In genomic region chr14:106107703-106108102, GRCh38 we compare ENCODE assay signal across 23 cellular contexts.
"Had no signal": no experiment of that assay in that cellular context is flagged by ENCODE, and none has a peak within 500 bp of the region (broad histone marks: within the 10 kb centered on the region; RNA-seq: fewer than 3 reads in every experiment).

No MANE protein-coding gene starts in this region.

- H3K27ac ChIP-seq: left ventricle myocardium inferior, neural progenitor cell, neutrophil, parathyroid adenoma, right atrium auricular region, right lobe of liver, stomach, testis, thyroid gland, transverse colon, upper lobe of left lung had no signal

- H3K4me1 ChIP-seq: left ventricle myocardium inferior, neural progenitor cell, parathyroid adenoma, right atrium auricular region, right lobe of liver, stomach, testis, thyroid gland, transverse colon, upper lobe of left lung had no signal

- H3K27me3 ChIP-seq: neural progenitor cell, right atrium auricular region, right lobe of liver, stomach, testis, thyroid gland, transverse colon, upper lobe of left lung had no signal

- H2AFZ ChIP-seq: neural progenitor cell, parathyroid adenoma had no signal

- H3K9ac ChIP-seq: neural progenitor cell, parathyroid adenoma had no signal

- ATAC-seq: natural killer cell; right lobe of liver; stimulated activated naive B cell treated with anti-CD40 and anti-IgM and Interleukin-4, amounts not matched to agents 10 μg/mL and 1 μg/mL and 100 μg/mL, for 72 hours; stimulated activated naive CD8-positive, alpha-beta T cell treated with anti-CD3 and anti-CD28 coated beads, Interleukin-15, Interleukin-2, amounts not matched to agents 100 U/mL and 50 U/mL, for 24 hours had no signal

- H3K79me2 ChIP-seq: parathyroid adenoma had no signal

- DNase-seq: islet precursor cell; left ventricle myocardium inferior; mesendoderm; naive B cell; natural killer cell; nephron progenitor cell; occipital lobe; right lobe of liver; stimulated activated CD4-positive, alpha-beta T cell treated with anti-CD3 and anti-CD28 coated beads, Interleukin-2, amount 100 ng/mL, for 24 hours; stimulated activated CD4-positive, alpha-beta T cell treated with anti-CD3 and anti-CD28 coated beads, Interleukin-4, amount 100 ng/mL, for 1 hour; stimulated activated naive B cell treated with anti-CD40 and anti-IgM and Interleukin-4, amounts not matched to agents 10 μg/mL and 1 μg/mL and 100 μg/mL, for 72 hours; stimulated activated naive CD8-positive, alpha-beta T cell treated with anti-CD3 and anti-CD28 coated beads, Interleukin-15, Interleukin-2, amounts not matched to agents 100 U/mL and 50 U/mL, for 24 hours; stomach; testis; thyroid gland; transverse colon; upper lobe of left lung had no signal

- H3K4me3 ChIP-seq: left ventricle myocardium inferior, lung, neural progenitor cell, right atrium auricular region, right lobe of liver, smooth muscle cell, stomach, testis, thyroid gland, transverse colon, upper lobe of left lung had no signal

- H3K4me2 ChIP-seq: neural progenitor cell, smooth muscle cell had no signal

- H3K9me3 ChIP-seq: left ventricle myocardium inferior, neutrophil, right atrium auricular region, right lobe of liver, stomach, testis, thyroid gland, transverse colon, upper lobe of left lung had no signal

- H3K36me3 ChIP-seq: left ventricle myocardium inferior, neural progenitor cell, neutrophil, right atrium auricular region, right lobe of liver, stomach, thyroid gland, transverse colon, upper lobe of left lung had no signal
